In genomic region chr1:143728802-143729450, GRCh38 we compare ENCODE assay signal across 8 cellular contexts.
A peak's percentile ranks its signal among the peaks of the same experiment; 100 is the strongest.
DNase-seq lines count a peak whose midpoint lies in the region; ATAC-seq and TF ChIP-seq lines count a peak whose summit lies in the region.
"Not testable (repeated sequence)": the region's sequence is repeated elsewhere in the genome, so short reads cannot be mapped to it uniquely, and the experiment has no call there.

No MANE protein-coding gene starts in this region.

- H2BK5ac ChIP-seq in IMR-90 (ENCODE audit: low read depth, low read length, poor library complexity, severe bottlenecking) = not testable (repeated sequence)

- not testable (repeated sequence) for H3K9me3 Mint-ChIP-seq in activated CD8-positive, alpha-beta memory T cell treated with anti-CD3 and anti-CD28 coated beads, Interleukin-2, amount 10 ng/mL, durations not matched to agents 7 days and 5 days (ENCODE audit: low read depth)

- not testable (repeated sequence) for H3K27me3 ChIP-seq in DND-41 (ENCODE audit: insufficient read depth, low read length, poor library complexity); IMR-90 (ENCODE audit: control insufficient read depth, insufficient read depth, low read length); gastrocnemius medialis
- H3K27me3 ChIP-seq in heart right ventricle = peaks cover 0 to 74% (median 56%) of the 10 kb centered on the region in 7 donors

- WGBS in IMR-90 (ENCODE audit: extremely low coverage in 2 of 2, insufficient read length in 1 of 2), 2 experiments = no CpG with 5 or more reads among the region's 31 CpGs
- WGBS in heart right ventricle, 2 donors = 2 to 3% methylated on average over 7 of the region's 31 CpGs

- intact Hi-C loops in IMR-90 (cut with micrococcal nuclease); heart right ventricle (cut with DNase I); gastrocnemius medialis (cut with DNase I; ENCODE audit: low total_unique reads): not testable (repeated sequence)

- H3K27ac ChIP-seq in DND-41 (ENCODE audit: low read length); IMR-90 (ENCODE audit: insufficient read depth, low read length); heart right ventricle; gastrocnemius medialis: not testable (repeated sequence)

- H4K20me1 ChIP-seq in DND-41 (ENCODE audit: insufficient read depth, low read length); IMR-90 (ENCODE audit: insufficient read depth, low read length): not testable (repeated sequence)

- peak; percentile 50; the same call in 1 of the 2 replicates for TF ChIP-seq POLR2A in IMR-90 (IDR thresholded peaks at IDR 0.05; ENCODE audit: low read depth, low read length)
- not testable (repeated sequence) for TF ChIP-seq POLR2A in gastrocnemius medialis (IDR thresholded peaks at IDR 0.05)

- not testable (repeated sequence) for H3K14ac ChIP-seq in IMR-90 (replicated peaks; ENCODE audit: low read depth, low read length)

- H3K79me1 ChIP-seq in IMR-90 (ENCODE audit: low read depth in 1 of 2, low read length in 2 of 2) = not testable (repeated sequence)

- H3K4me2 ChIP-seq in DND-41 (ENCODE audit: insufficient read depth, low read length); IMR-90 (ENCODE audit: low read depth, low read length): not testable (repeated sequence)

- DNase-seq in DND-41; IMR-90; activated CD8-positive, alpha-beta memory T cell treated with anti-CD3 and anti-CD28 coated beads, Interleukin-2, amount 10 ng/mL, durations not matched to agents 7 days and 5 days; heart right ventricle; gastrocnemius medialis: not testable (repeated sequence)

- POLR2A ChIA-PET in IMR-90 (lab: Charles Lee; ENCODE audit: unreplicated experiment) = not testable (repeated sequence)

- not testable (repeated sequence) for TF ChIP-seq CTCF in DND-41 (IDR thresholded peaks at IDR 0.05; ENCODE audit: borderline replicate concordance, extremely low read depth, low read length, poor library complexity, severe bottlenecking); IMR-90 (conservative IDR thresholded peaks at IDR 0.05; ENCODE audit: low read depth, low read length); heart right ventricle (IDR thresholded peaks at IDR 0.05); gastrocnemius medialis (IDR thresholded peaks at IDR 0.05 in 4 of 5, conservative IDR thresholded peaks at IDR 0.05 in 1 of 5)

- peaks cover 15% of the 10 kb centered on the region for H3K27me3 Mint-ChIP-seq in activated CD8-positive, alpha-beta memory T cell treated with anti-CD3 and anti-CD28 coated beads, Interleukin-2, amount 10 ng/mL, durations not matched to agents 7 days and 5 days

- not testable (repeated sequence) for H2AK5ac ChIP-seq in IMR-90 (ENCODE audit: low read depth, low read length)

- H3K9me3 ChIP-seq in DND-41 (ENCODE audit: insufficient read depth, low read length, severe bottlenecking); IMR-90 (ENCODE audit: control insufficient read depth, insufficient read depth, low read length); heart right ventricle; gastrocnemius medialis: not testable (repeated sequence)

- H4K5ac ChIP-seq in IMR-90 (ENCODE audit: low read depth, low read length) = not testable (repeated sequence)

- dilution Hi-C loops in IMR-90 (cut with HindIII; ENCODE audit: low sequenced_read_pairs, unreplicated experiment) = not testable (repeated sequence)

- H3K4me1 ChIP-seq in DND-41 (ENCODE audit: insufficient read depth, low read length); IMR-90 (ENCODE audit: control insufficient read depth, insufficient read depth, low read length); heart right ventricle; gastrocnemius medialis: not testable (repeated sequence)

- H3K4me3 ChIP-seq in DND-41 (ENCODE audit: low read depth in 1 of 2, low read length in 2 of 2); IMR-90 (ENCODE audit: insufficient read depth, low read depth, low read length); heart right ventricle; gastrocnemius medialis: not testable (repeated sequence)

- H2AK9ac ChIP-seq in IMR-90 (replicated peaks; ENCODE audit: low read depth, low read length, poor library complexity) = not testable (repeated sequence)

- CTCF ChIA-PET in IMR-90 (lab: Yijun Ruan, JAX); activated CD8-positive, alpha-beta memory T cell treated with anti-CD3 and anti-CD28 coated beads, Interleukin-2, amount 10 ng/mL, durations not matched to agents 7 days and 5 days (lab: Charles Lee): not testable (repeated sequence)

- H2AFZ ChIP-seq in DND-41 (ENCODE audit: low read depth, low read length); IMR-90 (replicated peaks; ENCODE audit: low read length, poor library complexity): not testable (repeated sequence)

- not testable (repeated sequence) for H3K18ac ChIP-seq in IMR-90 (ENCODE audit: low read depth, low read length)

- not testable (repeated sequence) for H3K36me3 ChIP-seq in DND-41 (ENCODE audit: insufficient read depth, low read length); IMR-90 (ENCODE audit: control insufficient read depth, insufficient read depth, low read length); heart right ventricle; gastrocnemius medialis

- H3K4me3 Mint-ChIP-seq in activated CD8-positive, alpha-beta memory T cell treated with anti-CD3 and anti-CD28 coated beads, Interleukin-2, amount 10 ng/mL, durations not matched to agents 7 days and 5 days = not testable (repeated sequence)

- in situ Hi-C loops in IMR-90 (cut with MboI; ENCODE audit: low sequenced_read_pairs); gastrocnemius medialis (cut with MboI; ENCODE audit: low sequenced_read_pairs in 4 of 4): not testable (repeated sequence)

- H3K36me3 Mint-ChIP-seq in activated CD8-positive, alpha-beta memory T cell treated with anti-CD3 and anti-CD28 coated beads, Interleukin-2, amount 10 ng/mL, durations not matched to agents 7 days and 5 days = not testable (repeated sequence)

- not testable (repeated sequence) for H3K9ac ChIP-seq in DND-41 (ENCODE audit: low read depth, low read length); IMR-90 (ENCODE audit: low read depth, low read length)

- ATAC-seq in DND-41 (ENCODE audit: insufficient read depth, low read depth) = peak; percentile 56; the same call in 2 of the 3 replicates
- ATAC-seq in GM19324 (IDR thresholded peaks at IDR 0.05; ENCODE audit: low FRiP score, unreplicated experiment) = peak; percentile 98
- peak; percentile 97 for ATAC-seq in GM21825 (IDR thresholded peaks at IDR 0.05; ENCODE audit: unreplicated experiment)
- peak; percentile 90 for ATAC-seq in HG03064 (IDR thresholded peaks at IDR 0.05; ENCODE audit: low read depth, unreplicated experiment)
- ATAC-seq in IMR-90 (ENCODE audit: low read depth) = peak; percentile 95
- ATAC-seq in activated CD8-positive, alpha-beta memory T cell treated with anti-CD3 and anti-CD28 coated beads, Interleukin-2, amount 10 ng/mL, durations not matched to agents 7 days and 5 days = peak; percentile 96
- peak; percentile 78 to 90 (median 84) for ATAC-seq in heart right ventricle
- ATAC-seq in gastrocnemius medialis = peak; percentile 89 to 93

- not testable (repeated sequence) for H3K4me1 Mint-ChIP-seq in activated CD8-positive, alpha-beta memory T cell treated with anti-CD3 and anti-CD28 coated beads, Interleukin-2, amount 10 ng/mL, durations not matched to agents 7 days and 5 days

- H4K91ac ChIP-seq in IMR-90 (ENCODE audit: insufficient read depth, low read depth, low read length) = not testable (repeated sequence)

- TF ChIP-seq RAD21 in IMR-90 (IDR thresholded peaks at IDR 0.05; ENCODE audit: low read length) = not testable (repeated sequence)

- not testable (repeated sequence) for H3K23ac ChIP-seq in IMR-90 (ENCODE audit: low read depth, low read length)

- H2BK20ac ChIP-seq in IMR-90 (ENCODE audit: low read depth, low read length) = not testable (repeated sequence)

- not testable (repeated sequence) for H2BK15ac ChIP-seq in IMR-90 (ENCODE audit: low read depth, low read length)

- H2BK120ac ChIP-seq in IMR-90 (ENCODE audit: low read depth, low read length) = not testable (repeated sequence)

- not testable (repeated sequence) for H4K8ac ChIP-seq in IMR-90 (ENCODE audit: low read depth in 2 of 2, low read length in 2 of 2)

- H3K4ac ChIP-seq in IMR-90 (ENCODE audit: low read depth, low read length) = not testable (repeated sequence)

- TSS peak; percentile 100 for BruUV-seq in IMR-90 (replicated peaks; lab: Mats Ljungman, UMichigan)

- H3K9me1 ChIP-seq in IMR-90 (ENCODE audit: insufficient read depth, low read length) = not testable (repeated sequence)

- H3K79me2 ChIP-seq in DND-41 (ENCODE audit: insufficient read depth, low read length) = not testable (repeated sequence)

- not testable (repeated sequence) for H3K56ac ChIP-seq in IMR-90 (ENCODE audit: extremely low read depth, insufficient read depth, low read length)

- H3K27ac Mint-ChIP-seq in activated CD8-positive, alpha-beta memory T cell treated with anti-CD3 and anti-CD28 coated beads, Interleukin-2, amount 10 ng/mL, durations not matched to agents 7 days and 5 days = not testable (repeated sequence)
